Comparison of ENCODE assay signal across 12 cellular contexts in genomic region chr14:100708349-100709217, GRCh38. TPM values are rescaled to one million over a fixed set of nuclear protein-coding genes. Genes with fewer than 3 reads are reported as not detected.
DNase-seq lines count a peak whose midpoint lies in the region; ATAC-seq and TF ChIP-seq lines count a peak whose summit lies in the region.
"Had no signal": no experiment of that assay in that cellular context is flagged by ENCODE, and none has a peak within 500 bp of the region (broad histone marks: within the 10 kb centered on the region; RNA-seq: fewer than 3 reads in every experiment).

No MANE protein-coding gene starts in this region.

- H3K36me3 Mint-ChIP-seq in stimulated activated naive B cell treated with anti-CD40 and anti-IgM and Interleukin-4, amounts not matched to agents 10 μg/mL and 1 μg/mL and 100 μg/mL, for 72 hours, result no peaks in the 10 kb centered on the region

- H3K4me3 ChIP-seq in hepatocyte (no peak overlapping the region), sigmoid colon (peak overlapping the region in 2 of 4 donors; percentile 0 to 41)

- H3K4me3 Mint-ChIP-seq in stimulated activated naive B cell treated with anti-CD40 and anti-IgM and Interleukin-4, amounts not matched to agents 10 μg/mL and 1 μg/mL and 100 μg/mL, for 72 hours, result no peak overlapping the region
- H3K4me3 Mint-ChIP-seq: activated T-cell treated with anti-CD3 and anti-CD28 coated beads, Interleukin-2, amount 50 U/mL, for 72 hours had no signal

- WGBS in hepatocyte (ENCODE audit: low lambda C conversion rate, missing lambda C conversion rate), result 32% methylated on average over 37 of the region's 38 CpGs
- WGBS in sigmoid colon, 2 donors, result 21 to 65% methylated on average over 38 of the region's 38 CpGs

- intact Hi-C loops in sigmoid colon (cut with DNase I), result loop anchor here (10.0 kb wide), 1 partner anchor 656 kb away; no protein-coding TSS in a partner anchor

- peak overlapping the region; percentile 81 for H3K4me2 ChIP-seq in hepatocyte

- no peaks in the 10 kb centered on the region for H3K9me2 ChIP-seq in hepatocyte (replicated peaks; ENCODE audit: insufficient read depth)

- H3K79me2 ChIP-seq in hepatocyte, result no peaks in the 10 kb centered on the region

- peaks cover 4 to 18% of the 10 kb centered on the region in 2 donors for H3K4me1 Mint-ChIP-seq in stimulated activated naive B cell treated with anti-CD40 and anti-IgM and Interleukin-4, amounts not matched to agents 10 μg/mL and 1 μg/mL and 100 μg/mL, for 72 hours

- no peak for TF ChIP-seq POLR2A in sigmoid colon (IDR thresholded peaks at IDR 0.05)

- peaks cover 35% of the 10 kb centered on the region for H3K4me1 ChIP-seq in hepatocyte (ENCODE audit: insufficient read depth)
- peaks cover 0 to 20% (median 19%) of the 10 kb centered on the region in 4 donors for H3K4me1 ChIP-seq in sigmoid colon

- TF ChIP-seq EP300 in sigmoid colon (IDR thresholded peaks at IDR 0.05), result peak; percentile 41 to 95 (median 86)

- H3K27me3 Mint-ChIP-seq in stimulated activated naive B cell treated with anti-CD40 and anti-IgM and Interleukin-4, amounts not matched to agents 10 μg/mL and 1 μg/mL and 100 μg/mL, for 72 hours, result peaks cover 37 to 54% of the 10 kb centered on the region in 2 donors

- H3K27me3 ChIP-seq in hepatocyte (no peaks in the 10 kb centered on the region), sigmoid colon (no peaks in the 10 kb centered on the region)
- H3K27me3 ChIP-seq: neutrophil had no signal

- no peaks in the 10 kb centered on the region for H3K9me3 ChIP-seq in hepatocyte (ENCODE audit: low read depth)
- no peaks in the 10 kb centered on the region for H3K9me3 ChIP-seq in sigmoid colon
- H3K9me3 ChIP-seq: neutrophil had no signal

- peaks cover 4% of the 10 kb centered on the region in 2 donors for H3K9me3 Mint-ChIP-seq in stimulated activated naive B cell treated with anti-CD40 and anti-IgM and Interleukin-4, amounts not matched to agents 10 μg/mL and 1 μg/mL and 100 μg/mL, for 72 hours
- H3K9me3 Mint-ChIP-seq: activated T-cell treated with anti-CD3 and anti-CD28 coated beads, Interleukin-2, amount 50 U/mL, for 72 hours had no signal

- peak overlapping the region; percentile 97 for H3K27ac ChIP-seq in hepatocyte
- peak overlapping the region in 3 of 4 donors; percentile 15 to 80 (median 78) for H3K27ac ChIP-seq in sigmoid colon
- H3K27ac ChIP-seq: neutrophil had no signal

- TF ChIP-seq CTCF in hepatocyte (IDR thresholded peaks at IDR 0.05; ENCODE audit: poor library complexity), result peak; percentile 43
- TF ChIP-seq CTCF in sigmoid colon (IDR thresholded peaks at IDR 0.05), result peak in 2 of 4 experiments; percentile 5 to 9

- no peaks in the 10 kb centered on the region for H4K20me1 ChIP-seq in hepatocyte (ENCODE audit: insufficient read depth, poor library complexity, severe bottlenecking)

- DNase-seq in HT-29 (ENCODE audit: low spot score), result peak; percentile 77
- peak; percentile 60 for DNase-seq in RPMI8226
- peak; percentile 84 for DNase-seq in hepatocyte (ENCODE audit: low spot score)
- DNase-seq in sigmoid colon, result peak; percentile 89
- DNase-seq in MV-4-11 (lab: John Stamatoyannopoulos, UW), result no peak
- DNase-seq in stimulated activated naive B cell treated with anti-CD40 and anti-IgM and Interleukin-4, amounts not matched to agents 10 μg/mL and 1 μg/mL and 100 μg/mL, for 72 hours, result no peak
- DNase-seq: activated T-cell treated with anti-CD3 and anti-CD28 coated beads, Interleukin-2, amount 50 U/mL, for 72 hours; Kasumi-1 had no signal

- H3K36me3 ChIP-seq in hepatocyte (replicated peaks; ENCODE audit: insufficient read depth, low read depth), result no peaks in the 10 kb centered on the region
- no peaks in the 10 kb centered on the region for H3K36me3 ChIP-seq in sigmoid colon
- H3K36me3 ChIP-seq: neutrophil had no signal

- no peak overlapping the region for H3K27ac Mint-ChIP-seq in stimulated activated naive B cell treated with anti-CD40 and anti-IgM and Interleukin-4, amounts not matched to agents 10 μg/mL and 1 μg/mL and 100 μg/mL, for 72 hours
- H3K27ac Mint-ChIP-seq: activated T-cell treated with anti-CD3 and anti-CD28 coated beads, Interleukin-2, amount 50 U/mL, for 72 hours had no signal

- H2AFZ ChIP-seq in hepatocyte, result peak overlapping the region; percentile 10

- ATAC-seq in HG02852 (IDR thresholded peaks at IDR 0.05; ENCODE audit: unreplicated experiment) (no peak), GM18511 (IDR thresholded peaks at IDR 0.05; ENCODE audit: unreplicated experiment) (no peak)
- ATAC-seq in stimulated activated naive B cell treated with anti-CD40 and anti-IgM and Interleukin-4, amounts not matched to agents 10 μg/mL and 1 μg/mL and 100 μg/mL, for 72 hours (replicated peaks), result no peak
- ATAC-seq: activated T-cell treated with anti-CD3 and anti-CD28 coated beads, Interleukin-2, amount 50 U/mL, for 72 hours had no signal

RNA-seq across cellular contexts. Expression of gene DLK1, which starts 18.1 kb away (rescaled TPM):
- total RNA-seq in HT-29 (2014; rRNA removed; shearing (Covaris generic)), result not detected in 2 replicates
- total RNA-seq in hepatocyte, result 1,033 and 1,378 TPM in 2 replicates
- polyA plus RNA-seq in hepatocyte, result 3,299 and 3,695 TPM in 2 replicates
- under 1 TPM in 1 of 4 donors, not detected in 3; 0.36 TPM for total RNA-seq in sigmoid colon
- 1 to 10 TPM in 1 of 3 donors, under 1 TPM in 1, not detected in 1; 0.46 to 1.2 TPM for polyA plus RNA-seq in sigmoid colon
- total RNA-seq: activated T-cell treated with anti-CD3 and anti-CD28 coated beads, Interleukin-2, amount 50 U/mL, for 72 hours; epithelial cell of proximal tubule had no signal

Comparison
In these comparisons a context has a peak if more than half of its experiments do, and no peak if none do; other contexts are left out.
1. DNase-seq: peak in HT-29 (single experiment), RPMI8226 (single experiment), hepatocyte (single experiment) and sigmoid colon (single experiment); none in MV-4-11 (single experiment) and stimulated activated naive B cell treated with anti-CD40 and anti-IgM and Interleukin-4, amounts not matched to agents 10 μg/mL and 1 μg/mL and 100 μg/mL, for 72 hours (single experiment).
2. RNA of gene DLK1, which starts 18.1 kb away (total RNA-seq): 1,033 to 1,378 TPM in hepatocyte; not detected in HT-29 and 0.36 TPM in sigmoid colon; every median in the first group is over 100 times any median in the second.